8 cellular contexts compared by ENCODE assay signal in genomic region chr20:23937303-23938117, GRCh38. TPM values are rescaled to one million over a fixed set of nuclear protein-coding genes. Genes with fewer than 3 reads are reported as not detected.
DNase-seq lines count a peak whose midpoint lies in the region; ATAC-seq and TF ChIP-seq lines count a peak whose summit lies in the region.

No MANE protein-coding gene starts in this region.

- H3K9me3 ChIP-seq in cardiac muscle cell (ENCODE audit: low read depth): no peaks in the 10 kb centered on the region
- H3K9me3 ChIP-seq in psoas muscle: peaks cover 3% of the 10 kb centered on the region

- no peaks in the 10 kb centered on the region for H3K36me3 ChIP-seq in cardiac muscle cell
- H3K36me3 ChIP-seq in psoas muscle (ENCODE audit: insufficient read depth in 1 of 2, low read depth in 1 of 2): no peaks in the 10 kb centered on the region

- H3K27me3 ChIP-seq in HL-60 (ENCODE audit: insufficient read depth, poor library complexity, severe bottlenecking) (no peaks in the 10 kb centered on the region), cardiac muscle cell (no peaks in the 10 kb centered on the region), psoas muscle (ENCODE audit: insufficient read depth in 3 of 3, low read length in 2 of 3) (peaks cover 0 to 5% (median 0%) of the 10 kb centered on the region in 3 donors)

- H3K4me1 ChIP-seq in cardiac muscle cell (ENCODE audit: low read depth) (no peaks in the 10 kb centered on the region), psoas muscle (no peaks in the 10 kb centered on the region)

- no peak overlapping the region for H3K27ac Mint-ChIP-seq in activated naive CD8-positive, alpha-beta T cell treated with anti-CD3 and anti-CD28 coated beads for 36 hours

- no peaks in the 10 kb centered on the region for H3K4me1 Mint-ChIP-seq in activated naive CD8-positive, alpha-beta T cell treated with anti-CD3 and anti-CD28 coated beads for 36 hours

- intact Hi-C loops in psoas muscle (cut with DNase I): loop anchor here in 1 of 2 donors (5.0 kb wide), 2 partner anchors 60 to 165 kb away; no protein-coding TSS in a partner anchor

- no peaks in the 10 kb centered on the region for H3K9me3 Mint-ChIP-seq in activated naive CD8-positive, alpha-beta T cell treated with anti-CD3 and anti-CD28 coated beads for 36 hours

- TF ChIP-seq CTCF in C4-2B (conservative IDR thresholded peaks at IDR 0.05): peak; percentile 78
- TF ChIP-seq CTCF in HL-60 (IDR thresholded peaks at IDR 0.05; ENCODE audit: insufficient read depth, low read length): peak; percentile 55
- peak; percentile 69 for TF ChIP-seq CTCF in cardiac muscle cell (IDR thresholded peaks at IDR 0.05; ENCODE audit: low read depth, low read length)
- peak; percentile 65 for TF ChIP-seq CTCF in psoas muscle (IDR thresholded peaks at IDR 0.05)

- H3K27ac ChIP-seq in C4-2B (no peak overlapping the region), HL-60 (replicated peaks) (no peak overlapping the region), cardiac muscle cell (no peak overlapping the region), psoas muscle (no peak overlapping the region)

- H3K27me3 Mint-ChIP-seq in activated naive CD8-positive, alpha-beta T cell treated with anti-CD3 and anti-CD28 coated beads for 36 hours: no peaks in the 10 kb centered on the region

- no peaks in the 10 kb centered on the region for H3K36me3 Mint-ChIP-seq in activated naive CD8-positive, alpha-beta T cell treated with anti-CD3 and anti-CD28 coated beads for 36 hours

- H3K4me3 ChIP-seq in HL-60 (replicated peaks; ENCODE audit: insufficient read depth, low read length) (no peak overlapping the region), cardiac muscle cell (no peak overlapping the region), psoas muscle (no peak overlapping the region)

- 0 to 4% (median 1%) methylated on average over 3 of the region's 3 CpGs for WGBS in psoas muscle, 3 donors

- peak; percentile 24 to 69 for DNase-seq in HL-60 (ENCODE audit: low read depth in 1 of 2, low spot score in 1 of 2)
- DNase-seq in SHP77 (lab: John Stamatoyannopoulos, UW): peak; percentile 45 to 55
- peak; percentile 51 for DNase-seq in activated naive CD8-positive, alpha-beta T cell treated with anti-CD3 and anti-CD28 coated beads for 36 hours
- DNase-seq in cardiac muscle cell (ENCODE audit: low read depth in 1 of 2, low spot score in 1 of 2): peak; percentile 65 to 79
- no peak for DNase-seq in psoas muscle
- DNase-seq in NCI-H1048 (lab: John Stamatoyannopoulos, UW): no peak

- ATAC-seq in GM18907 (IDR thresholded peaks at IDR 0.05; ENCODE audit: unreplicated experiment): peak; percentile 86
- peak; percentile 63 to 77 (median 71) for ATAC-seq in psoas muscle

- H3K4me3 Mint-ChIP-seq in activated naive CD8-positive, alpha-beta T cell treated with anti-CD3 and anti-CD28 coated beads for 36 hours: no peak overlapping the region

RNA-seq across cellular contexts. Expression of gene GGTLC1, which starts 51.1 kb away (rescaled TPM):
- not detected for total RNA-seq in activated naive CD8-positive, alpha-beta T cell treated with anti-CD3 and anti-CD28 coated beads for 36 hours
- not detected in 2 replicates for total RNA-seq in cardiac muscle cell
- polyA plus RNA-seq in cardiac muscle cell: not detected in 2 replicates
- total RNA-seq in psoas muscle: not detected
- polyA plus RNA-seq in psoas muscle: not detected

RNA-seq across cellular contexts. Expression of gene CST5, which starts 58.0 kb away (rescaled TPM):
- total RNA-seq in activated naive CD8-positive, alpha-beta T cell treated with anti-CD3 and anti-CD28 coated beads for 36 hours: not detected
- total RNA-seq in cardiac muscle cell: not detected in 2 replicates
- polyA plus RNA-seq in cardiac muscle cell: 0.56 TPM in 1 of 2 replicates, not detected in the other
- total RNA-seq in psoas muscle: not detected
- not detected for polyA plus RNA-seq in psoas muscle

Comparison
In these comparisons a context has a peak if more than half of its experiments do, and no peak if none do; other contexts are left out.
1. DNase-seq: peak in HL-60 (2 of 2), SHP77 (2 of 2), activated naive CD8-positive, alpha-beta T cell treated with anti-CD3 and anti-CD28 coated beads for 36 hours (single experiment) and cardiac muscle cell (2 of 2); none in psoas muscle (0 of 2) and NCI-H1048 (single experiment).
2. Peak in every context shown above with its lines, with median percentiles within 50 percentile points of each other: CTCF ChIP-seq.